ENCODE assay signal across 14 cellular contexts in genomic region chr11:126586303-126586627, GRCh38.
DNase-seq lines count a peak whose midpoint lies in the region; ATAC-seq and TF ChIP-seq lines count a peak whose summit lies in the region.
"Had no signal": no experiment of that assay in that cellular context is flagged by ENCODE, and none has a peak within 500 bp of the region (broad histone marks: within the 10 kb centered on the region; RNA-seq: fewer than 3 reads in every experiment).

No MANE protein-coding gene starts in this region.

- TF ChIP-seq CTCF in AG04449 (IDR thresholded peaks at IDR 0.05; ENCODE audit: insufficient read depth, low read length, missing control alignments), result no peak
- no peak for TF ChIP-seq CTCF in IMR-90 (conservative IDR thresholded peaks at IDR 0.05; ENCODE audit: low read depth, low read length)

- H3K27me3 ChIP-seq in IMR-90 (ENCODE audit: control insufficient read depth, insufficient read depth, low read length) (no peaks in the 10 kb centered on the region), trophoblast cell (ENCODE audit: insufficient read depth, low read length) (no peaks in the 10 kb centered on the region)
- H3K27me3 ChIP-seq: sigmoid colon had no signal

- DNase-seq in AG04449 (ENCODE audit: low read depth, low spot score) (no peak), IMR-90 (no peak), epithelial cell of prostate (ENCODE audit: low read depth, low spot score) (no peak), trophoblast cell (no peak), NK-92 (lab: John Stamatoyannopoulos, UW; ENCODE audit: unreplicated experiment) (no peak), EL (no peak), NCI-H2107 treated with DMSO at 0.1 percent for 48 hours (lab: John Stamatoyannopoulos, UW; ENCODE audit: unreplicated experiment) (no peak)
- no peak for DNase-seq in stimulated activated CD4-positive, alpha-beta T cell treated with anti-CD3 and anti-CD28 coated beads, Interleukin-4, amount 100 ng/mL, for 4 hours
- DNase-seq: AML-193; stimulated activated naive CD4-positive, alpha-beta T cell treated with Interleukin-2 at 50 U/mL for 16 hours had no signal

- WGBS in IMR-90 (ENCODE audit: extremely low coverage in 2 of 2, insufficient read length in 1 of 2), 2 experiments, result 30% methylated on average over 7 of the region's 10 CpGs; no CpG with 5 or more reads in 1 of the 2 experiments
- no CpG with 5 or more reads among the region's 10 CpGs for WGBS in trophoblast cell (ENCODE audit: extremely low coverage, insufficient coverage, insufficient read length)

- peak overlapping the region; percentile 53 for H2AK9ac ChIP-seq in IMR-90 (replicated peaks; ENCODE audit: low read depth, low read length, poor library complexity)

- H4K91ac ChIP-seq in IMR-90 (ENCODE audit: insufficient read depth, low read depth, low read length) (peak overlapping the region; percentile 90), trophoblast cell (ENCODE audit: low read depth, low read length) (no peak overlapping the region)

- in situ Hi-C loops in IMR-90 (cut with MboI; ENCODE audit: low sequenced_read_pairs), result no loop called here

- H2AFZ ChIP-seq in IMR-90 (replicated peaks; ENCODE audit: low read length, poor library complexity) (peak overlapping the region; percentile 82), trophoblast cell (ENCODE audit: insufficient read depth, low read length, poor library complexity) (no peak overlapping the region)

- H3K36me3 ChIP-seq in IMR-90 (ENCODE audit: control insufficient read depth, insufficient read depth, low read length) (no peaks in the 10 kb centered on the region), trophoblast cell (ENCODE audit: control insufficient read depth in 1 of 2, insufficient read depth in 2 of 2, low read length in 2 of 2) (no peaks in the 10 kb centered on the region)
- H3K36me3 ChIP-seq: sigmoid colon had no signal

- no peaks in the 10 kb centered on the region for H3K9me3 ChIP-seq in IMR-90 (ENCODE audit: control insufficient read depth, insufficient read depth, low read length)
- no peaks in the 10 kb centered on the region for H3K9me3 ChIP-seq in trophoblast cell (ENCODE audit: insufficient read depth, low read depth, low read length)
- H3K9me3 ChIP-seq: sigmoid colon had no signal

- H2BK15ac ChIP-seq in IMR-90 (ENCODE audit: low read depth, low read length), result peak overlapping the region; percentile 46; the same call in 2 of the 3 replicates

- H3K23ac ChIP-seq in IMR-90 (ENCODE audit: low read depth, low read length) (peak overlapping the region; percentile 61), trophoblast cell (ENCODE audit: low read length) (no peak overlapping the region)

- H3K9me1 ChIP-seq in IMR-90 (ENCODE audit: insufficient read depth, low read length), result peaks cover 20% of the 10 kb centered on the region; the same call in 1 of the 2 replicates

- H3K4me1 ChIP-seq in IMR-90 (ENCODE audit: control insufficient read depth, insufficient read depth, low read length), result peaks cover 9% of the 10 kb centered on the region
- no peaks in the 10 kb centered on the region for H3K4me1 ChIP-seq in trophoblast cell (ENCODE audit: control insufficient read depth in 1 of 2, insufficient read depth in 2 of 2, low read length in 2 of 2)

- H2BK20ac ChIP-seq in IMR-90 (ENCODE audit: low read depth, low read length), result peak overlapping the region; percentile 75

- H3K4ac ChIP-seq in IMR-90 (ENCODE audit: low read depth, low read length), result peak overlapping the region; percentile 78
- H3K4ac ChIP-seq in trophoblast cell (ENCODE audit: low read depth, low read length), result no peak overlapping the region

- H2BK12ac ChIP-seq in trophoblast cell (ENCODE audit: low read length), result no peak overlapping the region

- POLR2A ChIA-PET in AG04449 (lab: Yijun Ruan, JAX) (interaction anchor here (1.0 to 1.1 kb wide), 2 partner anchors 51 to 406 kb away, joined by 3 to 5 read pairs; no protein-coding TSS in a partner anchor), IMR-90 (lab: Charles Lee; ENCODE audit: unreplicated experiment) (interaction anchor here (0.8 kb wide), 1 partner anchor 12 kb away, joined by 3 read pairs; no protein-coding TSS in a partner anchor)

- H2AK5ac ChIP-seq in IMR-90 (ENCODE audit: low read depth, low read length), result peak overlapping the region; percentile 55; the same call in 1 of the 2 replicates
- H2AK5ac ChIP-seq in trophoblast cell (ENCODE audit: low read length), result no peak overlapping the region

- peak overlapping the region; percentile 67 for H2BK5ac ChIP-seq in IMR-90 (ENCODE audit: low read depth, low read length, poor library complexity, severe bottlenecking)
- no peak overlapping the region for H2BK5ac ChIP-seq in trophoblast cell (ENCODE audit: low read depth, low read length, poor library complexity)

- H3K9ac ChIP-seq in IMR-90 (ENCODE audit: low read depth, low read length) (no peak overlapping the region), trophoblast cell (ENCODE audit: low read length) (no peak overlapping the region)

- H4K8ac ChIP-seq in IMR-90 (ENCODE audit: low read depth in 2 of 2, low read length in 2 of 2), result peak overlapping the region; percentile 64 to 82
- H4K8ac ChIP-seq in trophoblast cell (ENCODE audit: low read depth, low read length), result no peak overlapping the region

- no TSS peak for BruUV-seq in IMR-90 (replicated peaks; lab: Mats Ljungman, UMichigan)

- H3K18ac ChIP-seq in IMR-90 (ENCODE audit: low read depth, low read length), result peak overlapping the region; percentile 58
- no peak overlapping the region for H3K18ac ChIP-seq in trophoblast cell (ENCODE audit: low read length)

- H2BK120ac ChIP-seq in IMR-90 (ENCODE audit: low read depth, low read length) (peak overlapping the region; percentile 82), trophoblast cell (ENCODE audit: insufficient read depth, low read length, poor library complexity) (no peak overlapping the region)

- dilution Hi-C loops in IMR-90 (cut with HindIII; ENCODE audit: low sequenced_read_pairs, unreplicated experiment), result no loop called here

- peak overlapping the region; percentile 69 for H3K14ac ChIP-seq in IMR-90 (replicated peaks; ENCODE audit: low read depth, low read length)
- no peak overlapping the region for H3K14ac ChIP-seq in trophoblast cell (ENCODE audit: low read length)

- peak overlapping the region; percentile 79 for H4K5ac ChIP-seq in IMR-90 (ENCODE audit: low read depth, low read length)

- CTCF ChIA-PET in AG04449 (lab: Yijun Ruan, JAX) (interaction anchor here (0.7 to 6.8 kb wide), 10 partner anchors 8 to 414 kb away, joined by 3 to 34 read pairs (median 4); partner anchors contain the start of gene KIRREL3), IMR-90 (lab: Yijun Ruan, JAX) (no interaction called here)

- H3K27ac ChIP-seq in IMR-90 (ENCODE audit: insufficient read depth, low read length) (peak overlapping the region; percentile 16; the same call in 1 of the 2 replicates), epithelial cell of prostate (peak overlapping the region; percentile 40), trophoblast cell (ENCODE audit: low read depth, low read length) (no peak overlapping the region)

- intact Hi-C loops in IMR-90 (cut with micrococcal nuclease), result no loop called here

- H3K4me3 ChIP-seq in AG04449 (ENCODE audit: low read depth, low read length), result peak overlapping the region; percentile 25
- peak overlapping the region; percentile 3; the same call in 1 of the 2 replicates for H3K4me3 ChIP-seq in IMR-90 (ENCODE audit: insufficient read depth, low read depth, low read length)
- no peak overlapping the region for H3K4me3 ChIP-seq in trophoblast cell (ENCODE audit: low read depth, low read length)
- H3K4me3 ChIP-seq: lung had no signal

- H3K56ac ChIP-seq in IMR-90 (ENCODE audit: extremely low read depth, insufficient read depth, low read length), result no peak overlapping the region

- H3K79me1 ChIP-seq in IMR-90 (ENCODE audit: low read depth in 1 of 2, low read length in 2 of 2) (peaks cover 0 to 8% of the 10 kb centered on the region in 2 experiments; a peak in 1 of 4 replicates), trophoblast cell (ENCODE audit: low read length) (no peaks in the 10 kb centered on the region)

- no peaks in the 10 kb centered on the region for H4K20me1 ChIP-seq in IMR-90 (ENCODE audit: insufficient read depth, low read length)

- no peaks in the 10 kb centered on the region for H3K79me2 ChIP-seq in trophoblast cell (ENCODE audit: control insufficient read depth, insufficient read depth, low read length, poor library complexity)

- no peak for TF ChIP-seq POLR2A in IMR-90 (IDR thresholded peaks at IDR 0.05; ENCODE audit: low read depth, low read length)

- H4K12ac ChIP-seq in trophoblast cell (ENCODE audit: low read depth, low read length), result no peak overlapping the region

- H3K4me2 ChIP-seq in IMR-90 (ENCODE audit: low read depth, low read length), result peak overlapping the region; percentile 70
- H3K4me2 ChIP-seq in trophoblast cell (ENCODE audit: low read length), result peak overlapping the region; percentile 27

- no peak for TF ChIP-seq RAD21 in IMR-90 (IDR thresholded peaks at IDR 0.05; ENCODE audit: low read length)

- no peak; the same call in 1 of the 2 replicates for ATAC-seq in IMR-90 (ENCODE audit: low read depth)
- ATAC-seq: HCT116, Panc1 had no signal

TF ChIP-seq in IMR-90, 13 proteins besides CTCF, POLR2A, EP300 and RAD21 (continues in another document):
- TF ChIP-seq RFX5 (IDR thresholded peaks at IDR 0.05; ENCODE audit: low read depth, low read length) (no peak), SMC3 (IDR thresholded peaks at IDR 0.05; ENCODE audit: low read depth, low read length) (no peak), FOS (IDR thresholded peaks at IDR 0.05; ENCODE audit: low read depth, low read length) (no peak), BHLHE40 (IDR thresholded peaks at IDR 0.05; ENCODE audit: low read depth, low read length) (no peak), MXI1 (IDR thresholded peaks at IDR 0.05; ENCODE audit: borderline replicate concordance, low read depth, low read length) (no peak), USF2 (IDR thresholded peaks at IDR 0.05; ENCODE audit: low read depth, low read length) (no peak), MAFK (IDR thresholded peaks at IDR 0.05; ENCODE audit: low read depth, low read length) (no peak)
